Comparison of ENCODE assay signal across 8 cellular contexts in genomic region chr1:172041689-172042088, GRCh38.
DNase-seq lines count a peak whose midpoint lies in the region; ATAC-seq and TF ChIP-seq lines count a peak whose summit lies in the region.
"Had no signal": no experiment of that assay in that cellular context is flagged by ENCODE, and none has a peak within 500 bp of the region (broad histone marks: within the 10 kb centered on the region; RNA-seq: fewer than 3 reads in every experiment).

No MANE protein-coding gene starts in this region.

- H3K27me3 ChIP-seq in H9 (ENCODE audit: insufficient read depth, low read length) (no peaks in the 10 kb centered on the region), foreskin keratinocyte (no peaks in the 10 kb centered on the region), testis (no peaks in the 10 kb centered on the region)
- H3K27me3 ChIP-seq: SJCRH30 had no signal

- peak; percentile 63 for TF ChIP-seq CTCF in H9 (conservative IDR thresholded peaks at IDR 0.05)
- peak; percentile 64 for TF ChIP-seq CTCF in foreskin keratinocyte (conservative IDR thresholded peaks at IDR 0.05)
- peak in 2 of 3 experiments; percentile 43 to 51 for TF ChIP-seq CTCF in testis (IDR thresholded peaks at IDR 0.05)
- TF ChIP-seq CTCF in GM10266 (IDR thresholded peaks at IDR 0.05; ENCODE audit: control insufficient read depth, insufficient read depth, low read depth, missing control alignments): no peak

- no peaks in the 10 kb centered on the region for H3K36me3 ChIP-seq in testis (ENCODE audit: low read depth, missing control alignments)

- no peak for DNase-seq in H9
- DNase-seq in foreskin keratinocyte: no peak
- no peak for DNase-seq in testis
- no peak for DNase-seq in activated CD8-positive, alpha-beta memory T cell treated with anti-CD3 and anti-CD28 coated beads, Interleukin-2, amount 50 U/mL, for 48 hours
- no peak for DNase-seq in NCI-H748 (lab: John Stamatoyannopoulos, UW; ENCODE audit: unreplicated experiment)
- no peak for DNase-seq in GM10266 (ENCODE audit: extremely low spot score)

- no peak overlapping the region for H3T11ph ChIP-seq in H9 (ENCODE audit: low read length)

- intact Hi-C loops in testis (cut with DNase I; ENCODE audit: low total_unique reads): no loop called here

- no peak overlapping the region for H3K4ac ChIP-seq in H9 (ENCODE audit: low read depth, low read length)

- no peak overlapping the region for H2BK5ac ChIP-seq in H9 (ENCODE audit: insufficient read length, low read length)

- H3K79me1 ChIP-seq in H9 (ENCODE audit: insufficient read depth, low read depth, low read length, poor library complexity, severe bottlenecking): no peaks in the 10 kb centered on the region

- no peak overlapping the region for H4K91ac ChIP-seq in H9 (ENCODE audit: insufficient read length, low read depth, low read length)

- no peak overlapping the region for H2BK20ac ChIP-seq in H9 (ENCODE audit: low read depth, low read length, poor library complexity, severe bottlenecking)

- no peaks in the 10 kb centered on the region for H4K20me1 ChIP-seq in H9 (ENCODE audit: control insufficient read depth, insufficient read depth, insufficient read length)

- no peak overlapping the region for H3K23ac ChIP-seq in H9 (ENCODE audit: insufficient read length, low read depth, low read length)

- H2BK12ac ChIP-seq in H9 (ENCODE audit: insufficient read length, low read depth, low read length): no peak overlapping the region

- H3K36me3 Mint-ChIP-seq in H9 (ENCODE audit: insufficient read depth in 1 of 3, low read depth in 3 of 3): peaks cover 0 to 7% (median 0%) of the 10 kb centered on the region in 3 experiments; a peak in 2 of 7 replicates

- H3K79me2 ChIP-seq in H9 (ENCODE audit: insufficient read depth, low read length): no peaks in the 10 kb centered on the region

- TF ChIP-seq POLR2A in testis (IDR thresholded peaks at IDR 0.05): no peak

- H3K4me1 ChIP-seq in H9 (ENCODE audit: insufficient read depth, low read length): no peaks in the 10 kb centered on the region; the same call in 1 of the 2 replicates
- H3K4me1 ChIP-seq in foreskin keratinocyte: peaks cover 13% of the 10 kb centered on the region
- no peaks in the 10 kb centered on the region for H3K4me1 ChIP-seq in testis

- ATAC-seq in SK-N-SH treated with all-trans-retinoic acid at 6 μM for 48 hours (peak; percentile 90), foreskin keratinocyte (no peak)

- H3K9ac ChIP-seq in H9 (ENCODE audit: extremely low read depth, insufficient read length, low read length): no peak overlapping the region

- no peak overlapping the region for H3K14ac ChIP-seq in H9 (ENCODE audit: insufficient read depth, low read length)

- H3K4me3 ChIP-seq in testis: no peak overlapping the region
- H3K4me3 ChIP-seq: SJCRH30 had no signal

- H2BK120ac ChIP-seq in H9 (ENCODE audit: low read depth, low read length, poor library complexity, severe bottlenecking): no peak overlapping the region

- no peak overlapping the region for H4K8ac ChIP-seq in H9 (replicated peaks; ENCODE audit: insufficient read length, low read depth, low read length)

- peaks cover 0 to 6% of the 10 kb centered on the region in 2 experiments; a peak in 1 of 4 replicates for H3K4me1 Mint-ChIP-seq in H9

- H4K5ac ChIP-seq in H9 (ENCODE audit: insufficient read length, low read depth, low read length): no peak overlapping the region

- no peak overlapping the region for H2AFZ ChIP-seq in H9 (ENCODE audit: low read length)

- no peaks in the 10 kb centered on the region for H3K9me3 ChIP-seq in H9 (ENCODE audit: control insufficient read depth, low read depth, low read length)
- no peaks in the 10 kb centered on the region for H3K9me3 ChIP-seq in testis
- H3K9me3 ChIP-seq: SJCRH30 had no signal

- no peak overlapping the region for H2AK5ac ChIP-seq in H9 (ENCODE audit: insufficient read length, low read length)

- H3K18ac ChIP-seq in H9 (ENCODE audit: insufficient read length, low read depth, low read length): no peak overlapping the region

- no peak overlapping the region for H3K56ac ChIP-seq in H9 (ENCODE audit: insufficient read length, low read depth, low read length)

- H3K27me3 Mint-ChIP-seq in H9 (ENCODE audit: low read depth): no peaks in the 10 kb centered on the region

- H3K27ac ChIP-seq in H9 (ENCODE audit: insufficient read length, low read depth, low read length): no peak overlapping the region
- H3K27ac ChIP-seq in foreskin keratinocyte: no peak overlapping the region
- no peak overlapping the region for H3K27ac ChIP-seq in testis
- H3K27ac ChIP-seq: SJCRH30 had no signal

- H3K9me3 Mint-ChIP-seq in H9: no peaks in the 10 kb centered on the region; a peak in 1 of 5 replicates

- no peak overlapping the region for H3K4me2 ChIP-seq in H9 (ENCODE audit: insufficient read depth, insufficient read length, low read length)

- no peak overlapping the region for H2BK15ac ChIP-seq in H9 (ENCODE audit: low read depth, low read length)

- no peaks in the 10 kb centered on the region for H3K23me2 ChIP-seq in H9 (ENCODE audit: insufficient read length, low read depth, low read length, poor library complexity, severe bottlenecking)

- H3K4me3 Mint-ChIP-seq in H9: no peak overlapping the region

- no peak overlapping the region for H3K27ac Mint-ChIP-seq in H9

TF ChIP-seq in SK-N-SH treated with all-trans-retinoic acid at 6 μM for 48 hours, 23 proteins besides CTCF, POLR2A, EP300 and RAD21:
- TF ChIP-seq ESRRG (CRISPR knock-in tag; IDR thresholded peaks at IDR 0.05) (no peak), SNAI2 (CRISPR knock-in tag; IDR thresholded peaks at IDR 0.05) (no peak), TCF4 (CRISPR knock-in tag; IDR thresholded peaks at IDR 0.05; ENCODE audit: borderline replicate concordance) (no peak), CSRNP3 (CRISPR knock-in tag; IDR thresholded peaks at IDR 0.05) (no peak), BACH2 (CRISPR knock-in tag; IDR thresholded peaks at IDR 0.05; ENCODE audit: borderline replicate concordance) (no peak), OSR1 (CRISPR knock-in tag; IDR thresholded peaks at IDR 0.05) (no peak), PPARA (CRISPR knock-in tag; IDR thresholded peaks at IDR 0.05; ENCODE audit: borderline replicate concordance) (no peak), CSDC2 (CRISPR knock-in tag; IDR thresholded peaks at IDR 0.05) (no peak), PATZ1 (CRISPR knock-in tag; IDR thresholded peaks at IDR 0.05; ENCODE audit: borderline replicate concordance) (no peak), TOX (CRISPR knock-in tag; IDR thresholded peaks at IDR 0.05; ENCODE audit: borderline replicate concordance) (no peak), CREB5 (CRISPR knock-in tag; IDR thresholded peaks at IDR 0.05; ENCODE audit: low read depth) (no peak), ZC3H10 (CRISPR knock-in tag; IDR thresholded peaks at IDR 0.05) (no peak)
